In genomic region chr9:137128158-137129088, GRCh38 we compare ENCODE assay signal across 8 cellular contexts. TPM values are rescaled to one million over a fixed set of nuclear protein-coding genes. Genes with fewer than 3 reads are reported as not detected.
DNase-seq lines count a peak whose midpoint lies in the region; ATAC-seq and TF ChIP-seq lines count a peak whose summit lies in the region.

No MANE protein-coding gene starts in this region.

- H3K9me3 Mint-ChIP-seq in activated CD8-positive, alpha-beta T cell treated with anti-CD3 and anti-CD28 coated beads for 36 hours, result no peaks in the 10 kb centered on the region
- no peaks in the 10 kb centered on the region for H3K9me3 Mint-ChIP-seq in stimulated activated naive CD8-positive, alpha-beta T cell treated with anti-CD3 and anti-CD28 coated beads, Interleukin-15, amount 100 ng/mL, for 72 hours

- H3K27ac Mint-ChIP-seq in activated CD8-positive, alpha-beta T cell treated with anti-CD3 and anti-CD28 coated beads for 36 hours, result peak overlapping the region; percentile 90
- H3K27ac Mint-ChIP-seq in stimulated activated naive CD8-positive, alpha-beta T cell treated with anti-CD3 and anti-CD28 coated beads, Interleukin-15, amount 100 ng/mL, for 72 hours, result peak overlapping the region; percentile 1 to 92

- in situ Hi-C loops in HAP-1 (cut with MboI; ENCODE audit: low sequenced_read_pairs), result no loop called here

- H3K27ac ChIP-seq in AG04450 (ENCODE audit: low read depth, low read length) (no peak overlapping the region), iPS-18a (ENCODE audit: low read length) (no peak overlapping the region)

- H3K27me3 ChIP-seq in AG04450 (ENCODE audit: control insufficient read depth, insufficient read depth, low read length) (no peaks in the 10 kb centered on the region), HAP-1 (ENCODE audit: low read depth) (no peaks in the 10 kb centered on the region), iPS-18a (ENCODE audit: control insufficient read depth, insufficient read depth, low read length) (peaks cover 35% of the 10 kb centered on the region)

- DNase-seq in AG04450 (ENCODE audit: low read depth, low spot score) (no peak), HAP-1 (ENCODE audit: low spot score in 2 of 2) (peak; percentile 19 to 66), NCI-H2107 treated with DMSO at 0.1 percent for 48 hours (lab: John Stamatoyannopoulos, UW; ENCODE audit: unreplicated experiment) (no peak), NCI-H1092 (lab: John Stamatoyannopoulos, UW) (no peak)
- DNase-seq in activated CD8-positive, alpha-beta T cell treated with anti-CD3 and anti-CD28 coated beads for 36 hours, result peak; percentile 57
- peak in 1 of 2 donors; percentile 31 for DNase-seq in stimulated activated naive CD8-positive, alpha-beta T cell treated with anti-CD3 and anti-CD28 coated beads, Interleukin-15, amount 100 ng/mL, for 72 hours

- peaks cover 19% of the 10 kb centered on the region for H3K4me1 Mint-ChIP-seq in activated CD8-positive, alpha-beta T cell treated with anti-CD3 and anti-CD28 coated beads for 36 hours (ENCODE audit: low read depth)
- H3K4me1 Mint-ChIP-seq in stimulated activated naive CD8-positive, alpha-beta T cell treated with anti-CD3 and anti-CD28 coated beads, Interleukin-15, amount 100 ng/mL, for 72 hours, result peaks cover 27% of the 10 kb centered on the region

- CTCF ChIA-PET in AG04450 (lab: Charles Lee), result interaction anchor here (0.6 to 0.9 kb wide), 3 partner anchors 12 to 108 kb away, joined by 3 to 6 read pairs (median 4); partner anchors contain the start of gene RNF224
- CTCF ChIA-PET in activated CD8-positive, alpha-beta T cell treated with anti-CD3 and anti-CD28 coated beads for 36 hours (lab: Charles Lee), result interaction anchor here (0.6 to 2.5 kb wide), 14 partner anchors 10 to 487 kb away, joined by 3 to 14 read pairs (median 4); partner anchors contain the start of genes LRRC26, TPRN and TUBB4B

- peak overlapping the region; percentile 87 for H3K4me3 Mint-ChIP-seq in activated CD8-positive, alpha-beta T cell treated with anti-CD3 and anti-CD28 coated beads for 36 hours
- peak overlapping the region; percentile 93 to 95 for H3K4me3 Mint-ChIP-seq in stimulated activated naive CD8-positive, alpha-beta T cell treated with anti-CD3 and anti-CD28 coated beads, Interleukin-15, amount 100 ng/mL, for 72 hours

- H3K36me3 Mint-ChIP-seq in activated CD8-positive, alpha-beta T cell treated with anti-CD3 and anti-CD28 coated beads for 36 hours (ENCODE audit: low read depth), result peaks cover 2% of the 10 kb centered on the region

- peaks cover 6% of the 10 kb centered on the region; the same call in 1 of the 2 replicates for H3K9me3 ChIP-seq in AG04450 (ENCODE audit: control insufficient read depth, insufficient read depth, low read length)
- H3K9me3 ChIP-seq in HAP-1, result no peaks in the 10 kb centered on the region
- no peaks in the 10 kb centered on the region for H3K9me3 ChIP-seq in iPS-18a (ENCODE audit: control insufficient read depth, low read depth, low read length)

- intact Hi-C loops in activated CD8-positive, alpha-beta T cell treated with anti-CD3 and anti-CD28 coated beads for 36 hours (cut with micrococcal nuclease), result loop anchor here (10.0 kb wide), 1 partner anchor 46 kb away; the partner anchor contains the start of genes LRRC26 and TMEM210

- H3K36me3 ChIP-seq in HAP-1 (replicated peaks) (no peaks in the 10 kb centered on the region), iPS-18a (ENCODE audit: control insufficient read depth, low read depth, low read length) (no peaks in the 10 kb centered on the region)

- POLR2A ChIA-PET in AG04450 (lab: Yijun Ruan, JAX), result interaction anchor here (0.8 to 2.6 kb wide), 2 partner anchors 73 to 112 kb away, joined by 4 to 28 read pairs; partner anchors contain the start of gene TUBB4B
- POLR2A ChIA-PET in activated CD8-positive, alpha-beta T cell treated with anti-CD3 and anti-CD28 coated beads for 36 hours (lab: Charles Lee), result interaction anchor here (0.6 to 2.7 kb wide), 19 partner anchors 9 to 653 kb away, joined by 3 to 16 read pairs (median 5); partner anchors contain the start of genes ANAPC2, MAN1B1, SSNA1 and TUBB4B

- H3K27me3 Mint-ChIP-seq in activated CD8-positive, alpha-beta T cell treated with anti-CD3 and anti-CD28 coated beads for 36 hours, result peaks cover 2% of the 10 kb centered on the region
- peaks cover 11% of the 10 kb centered on the region for H3K27me3 Mint-ChIP-seq in stimulated activated naive CD8-positive, alpha-beta T cell treated with anti-CD3 and anti-CD28 coated beads, Interleukin-15, amount 100 ng/mL, for 72 hours

- no peak for TF ChIP-seq CTCF in AG04450 (IDR thresholded peaks at IDR 0.05; ENCODE audit: low read depth, low read length)
- no peak for TF ChIP-seq CTCF in activated CD8-positive, alpha-beta T cell treated with anti-CD3 and anti-CD28 coated beads for 36 hours (IDR thresholded peaks at IDR 0.05)

- peak overlapping the region; percentile 58 for H3K9ac ChIP-seq in iPS-18a (ENCODE audit: low read length)

- peak overlapping the region; percentile 77 for H3K4me3 ChIP-seq in AG04450 (ENCODE audit: low read depth, low read length)
- peak overlapping the region; percentile 73 for H3K4me3 ChIP-seq in HAP-1
- H3K4me3 ChIP-seq in iPS-18a (ENCODE audit: low read length), result peak overlapping the region; percentile 72

- peak; percentile 12 for ATAC-seq in activated CD8-positive, alpha-beta T cell treated with anti-CD3 and anti-CD28 coated beads for 36 hours
- ATAC-seq in stimulated activated naive CD8-positive, alpha-beta T cell treated with anti-CD3 and anti-CD28 coated beads, Interleukin-15, amount 100 ng/mL, for 72 hours, result no peak
- no peak for ATAC-seq in HG02938 (IDR thresholded peaks at IDR 0.05; ENCODE audit: unreplicated experiment)

- H3K4me1 ChIP-seq in HAP-1 (peaks cover 4% of the 10 kb centered on the region), iPS-18a (ENCODE audit: control insufficient read depth, low read depth, low read length) (peaks cover 5% of the 10 kb centered on the region)

RNA-seq across cellular contexts. Expression of gene GRIN1, which starts 10.5 kb away (rescaled TPM):
- 0.04 TPM in 1 of 2 replicates, not detected in the other for polyA plus RNA-seq in AG04450 (2011; rRNA removed)
- polyA minus RNA-seq in AG04450 (2011; rRNA and poly(A)+ RNA removed), result not detected in 2 replicates
- not detected for total RNA-seq in activated CD8-positive, alpha-beta T cell treated with anti-CD3 and anti-CD28 coated beads for 36 hours

RNA-seq across cellular contexts. Expression of gene DPP7, which starts 13.9 kb away (rescaled TPM):
- 30.6 and 52.6 TPM in 2 replicates for polyA plus RNA-seq in AG04450 (2011; rRNA removed)
- polyA minus RNA-seq in AG04450 (2011; rRNA and poly(A)+ RNA removed), result 19.2 and 32.2 TPM in 2 replicates
- 100 to 1,000 TPM; 222 to 227 TPM for total RNA-seq in activated CD8-positive, alpha-beta T cell treated with anti-CD3 and anti-CD28 coated beads for 36 hours

RNA-seq across cellular contexts. Expression of gene LRRC26, which starts 41.4 kb away (rescaled TPM):
- not detected in 2 replicates for polyA plus RNA-seq in AG04450 (2011; rRNA removed)
- not detected in 2 replicates for polyA minus RNA-seq in AG04450 (2011; rRNA and poly(A)+ RNA removed)
- not detected for total RNA-seq in activated CD8-positive, alpha-beta T cell treated with anti-CD3 and anti-CD28 coated beads for 36 hours

RNA-seq across cellular contexts. Expression of gene MAN1B1, which starts 41.6 kb away (rescaled TPM):
- polyA plus RNA-seq in AG04450 (2011; rRNA removed), result 40.8 and 50.2 TPM in 2 replicates
- polyA minus RNA-seq in AG04450 (2011; rRNA and poly(A)+ RNA removed), result 34.0 and 46.6 TPM in 2 replicates
- total RNA-seq in activated CD8-positive, alpha-beta T cell treated with anti-CD3 and anti-CD28 coated beads for 36 hours, result 10 to 100 TPM; 31.1 to 33.2 TPM

RNA-seq across cellular contexts. Expression of gene TMEM210, which starts 43.4 kb away (rescaled TPM):
- not detected in 2 replicates for polyA plus RNA-seq in AG04450 (2011; rRNA removed)
- polyA minus RNA-seq in AG04450 (2011; rRNA and poly(A)+ RNA removed), result not detected in 2 replicates
- not detected for total RNA-seq in activated CD8-positive, alpha-beta T cell treated with anti-CD3 and anti-CD28 coated beads for 36 hours

Comparison
In these comparisons a context has a peak if more than half of its experiments do, and no peak if none do; other contexts are left out.
1. DNase-seq: peak in HAP-1 (2 of 2) and activated CD8-positive, alpha-beta T cell treated with anti-CD3 and anti-CD28 coated beads for 36 hours (single experiment); none in AG04450 (single experiment), NCI-H2107 treated with DMSO at 0.1 percent for 48 hours (single experiment) and NCI-H1092 (single experiment).
2. Peak in every context shown above with its lines, with median percentiles within 50 percentile points of each other: H3K4me3 ChIP-seq.